Comparison of ENCODE assay signal across 2 cellular contexts in the genomic region with DNA sequence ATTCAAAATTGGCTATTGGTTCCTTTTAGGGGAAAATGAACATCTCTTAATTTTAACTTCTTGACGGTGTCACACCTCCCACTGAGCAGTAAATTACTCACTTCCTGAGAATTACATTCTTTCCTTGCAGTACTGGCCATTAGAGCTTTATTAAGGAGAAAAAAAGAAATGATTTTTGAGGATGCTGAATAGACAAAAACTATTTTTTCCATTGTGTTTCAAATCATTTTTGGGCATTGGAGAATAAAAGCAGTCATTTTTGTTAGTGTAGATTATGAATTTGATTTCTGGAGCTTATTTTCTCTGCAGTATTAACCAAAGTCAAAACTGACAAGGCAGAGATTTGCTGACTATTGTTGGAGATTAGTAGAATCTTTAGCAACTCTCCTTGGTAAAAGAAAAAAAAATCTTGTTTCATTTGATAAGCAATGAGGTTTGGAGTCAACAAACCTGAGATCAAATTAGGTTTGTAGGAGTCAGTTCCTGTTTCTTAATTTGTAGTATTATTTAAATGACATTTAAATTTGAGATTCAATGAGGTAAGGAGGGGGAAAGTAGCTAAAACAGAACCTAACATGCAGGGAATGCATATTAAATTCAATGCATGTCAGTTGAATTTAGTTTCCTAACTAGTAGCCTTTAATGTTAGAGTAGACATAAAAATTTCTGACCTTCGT.
TF ChIP-seq lines count a peak whose summit lies in the region.

No MANE protein-coding gene starts in this region.

TF ChIP-seq in HCT116, 20 proteins besides CTCF, POLR2A, EP300 and RAD21:
- TF ChIP-seq, protein P1, sequence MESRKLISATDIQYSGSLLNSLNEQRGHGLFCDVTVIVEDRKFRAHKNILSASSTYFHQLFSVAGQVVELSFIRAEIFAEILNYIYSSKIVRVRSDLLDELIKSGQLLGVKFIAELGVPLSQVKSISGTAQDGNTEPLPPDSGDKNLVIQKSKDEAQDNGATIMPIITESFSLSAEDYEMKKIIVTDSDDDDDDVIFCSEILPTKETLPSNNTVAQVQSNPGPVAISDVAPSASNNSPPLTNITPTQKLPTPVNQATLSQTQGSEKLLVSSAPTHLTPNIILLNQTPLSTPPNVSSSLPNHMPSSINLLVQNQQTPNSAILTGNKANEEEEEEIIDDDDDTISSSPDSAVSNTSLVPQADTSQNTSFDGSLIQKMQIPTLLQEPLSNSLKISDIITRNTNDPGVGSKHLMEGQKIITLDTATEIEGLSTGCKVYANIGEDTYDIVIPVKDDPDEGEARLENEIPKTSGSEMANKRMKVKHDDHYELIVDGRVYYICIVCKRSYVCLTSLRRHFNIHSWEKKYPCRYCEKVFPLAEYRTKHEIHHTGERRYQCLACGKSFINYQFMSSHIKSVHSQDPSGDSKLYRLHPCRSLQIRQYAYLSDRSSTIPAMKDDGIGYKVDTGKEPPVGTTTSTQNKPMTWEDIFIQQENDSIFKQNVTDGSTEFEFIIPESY (IDR thresholded peaks at IDR 0.05; ENCODE audit: extremely low read depth, insufficient replicate concordance, low read length), result no peak
- peak; percentile 71 for TF ChIP-seq SP1 (IDR thresholded peaks at IDR 0.05; ENCODE audit: low read depth)
- peak; percentile 80 for TF ChIP-seq JUND (IDR thresholded peaks at IDR 0.05)
- TF ChIP-seq ELF1 (IDR thresholded peaks at IDR 0.05; ENCODE audit: borderline replicate concordance, low read depth), result no peak
- TF ChIP-seq EGR1 (IDR thresholded peaks at IDR 0.05; ENCODE audit: low read depth), result 0 out of 2 replicates have a peak, but pooled peaks have one; percentile 46
- no peak for TF ChIP-seq ZFX (IDR thresholded peaks at IDR 0.05)
- no peak for TF ChIP-seq SIN3A (IDR thresholded peaks at IDR 0.05; ENCODE audit: low read depth)
- no peak for TF ChIP-seq YY1 (IDR thresholded peaks at IDR 0.05; ENCODE audit: extremely low read depth, insufficient replicate concordance, low read depth, low read length)
- TF ChIP-seq, protein P2, sequence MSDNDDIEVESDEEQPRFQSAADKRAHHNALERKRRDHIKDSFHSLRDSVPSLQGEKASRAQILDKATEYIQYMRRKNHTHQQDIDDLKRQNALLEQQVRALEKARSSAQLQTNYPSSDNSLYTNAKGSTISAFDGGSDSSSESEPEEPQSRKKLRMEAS (IDR thresholded peaks at IDR 0.05), result no peak
- TF ChIP-seq POLR2AphosphoS5 (IDR thresholded peaks at IDR 0.05; ENCODE audit: low read depth, low read length), result no peak
- TF ChIP-seq ZNF274 (IDR thresholded peaks at IDR 0.05; ENCODE audit: low read depth, low read length), result no peak
- TF ChIP-seq CBX3 (IDR thresholded peaks at IDR 0.05; ENCODE audit: low read depth), result no peak
- no peak for TF ChIP-seq TCF7L2 (IDR thresholded peaks at IDR 0.05; ENCODE audit: borderline replicate concordance, extremely low read depth, insufficient read depth, insufficient read length)
- TF ChIP-seq, protein P3, sequence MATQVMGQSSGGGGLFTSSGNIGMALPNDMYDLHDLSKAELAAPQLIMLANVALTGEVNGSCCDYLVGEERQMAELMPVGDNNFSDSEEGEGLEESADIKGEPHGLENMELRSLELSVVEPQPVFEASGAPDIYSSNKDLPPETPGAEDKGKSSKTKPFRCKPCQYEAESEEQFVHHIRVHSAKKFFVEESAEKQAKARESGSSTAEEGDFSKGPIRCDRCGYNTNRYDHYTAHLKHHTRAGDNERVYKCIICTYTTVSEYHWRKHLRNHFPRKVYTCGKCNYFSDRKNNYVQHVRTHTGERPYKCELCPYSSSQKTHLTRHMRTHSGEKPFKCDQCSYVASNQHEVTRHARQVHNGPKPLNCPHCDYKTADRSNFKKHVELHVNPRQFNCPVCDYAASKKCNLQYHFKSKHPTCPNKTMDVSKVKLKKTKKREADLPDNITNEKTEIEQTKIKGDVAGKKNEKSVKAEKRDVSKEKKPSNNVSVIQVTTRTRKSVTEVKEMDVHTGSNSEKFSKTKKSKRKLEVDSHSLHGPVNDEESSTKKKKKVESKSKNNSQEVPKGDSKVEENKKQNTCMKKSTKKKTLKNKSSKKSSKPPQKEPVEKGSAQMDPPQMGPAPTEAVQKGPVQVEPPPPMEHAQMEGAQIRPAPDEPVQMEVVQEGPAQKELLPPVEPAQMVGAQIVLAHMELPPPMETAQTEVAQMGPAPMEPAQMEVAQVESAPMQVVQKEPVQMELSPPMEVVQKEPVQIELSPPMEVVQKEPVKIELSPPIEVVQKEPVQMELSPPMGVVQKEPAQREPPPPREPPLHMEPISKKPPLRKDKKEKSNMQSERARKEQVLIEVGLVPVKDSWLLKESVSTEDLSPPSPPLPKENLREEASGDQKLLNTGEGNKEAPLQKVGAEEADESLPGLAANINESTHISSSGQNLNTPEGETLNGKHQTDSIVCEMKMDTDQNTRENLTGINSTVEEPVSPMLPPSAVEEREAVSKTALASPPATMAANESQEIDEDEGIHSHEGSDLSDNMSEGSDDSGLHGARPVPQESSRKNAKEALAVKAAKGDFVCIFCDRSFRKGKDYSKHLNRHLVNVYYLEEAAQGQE (IDR thresholded peaks at IDR 0.05; ENCODE audit: low read depth), result no peak
- peak; percentile 87 for TF ChIP-seq FOSL1 (IDR thresholded peaks at IDR 0.05; ENCODE audit: low read depth)
- no peak for TF ChIP-seq EZH2phosphoT487 (IDR thresholded peaks at IDR 0.05; ENCODE audit: borderline replicate concordance)
- no peak for TF ChIP-seq ATF3 (IDR thresholded peaks at IDR 0.05)
- TF ChIP-seq CEBPB (IDR thresholded peaks at IDR 0.05; ENCODE audit: low read depth), result 0 out of 2 replicates have a peak, but pooled peaks have one; percentile 32
- TF ChIP-seq SRF (IDR thresholded peaks at IDR 0.05; ENCODE audit: low read depth), result peak; percentile 54; the same call in 1 of the 2 replicates
- TF ChIP-seq EZH2 (IDR thresholded peaks at IDR 0.05), result no peak
TF ChIP-seq in HCT116: peak in this region for 6.

TF ChIP-seq in HEK293T, 16 proteins besides CTCF, POLR2A, EP300 and RAD21 (continued from another document):
- TF ChIP-seq ZNF384 (IDR thresholded peaks at IDR 0.05), result no peak
